18 cellular contexts compared by ENCODE assay signal in the genomic region with DNA sequence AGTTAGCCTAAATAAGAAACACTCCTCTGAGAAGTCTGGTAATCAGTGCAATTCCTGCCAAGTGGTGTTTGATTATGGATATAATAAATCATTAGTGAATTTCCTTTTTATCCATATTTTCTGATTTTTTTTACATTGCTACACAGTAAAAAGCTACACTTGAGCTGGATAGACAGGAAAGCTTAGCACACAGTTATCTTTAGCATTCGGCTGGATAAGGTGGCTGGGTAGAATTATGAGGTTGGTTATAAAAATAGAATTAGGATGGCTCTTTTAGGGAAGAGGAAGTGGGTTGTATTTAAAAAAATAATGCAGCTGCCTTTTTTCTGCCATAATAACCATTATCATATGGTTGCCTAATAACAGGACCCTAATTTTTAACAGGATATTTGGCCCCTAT.
DNase-seq lines count a peak whose midpoint lies in the region; ATAC-seq and TF ChIP-seq lines count a peak whose summit lies in the region.
"Had no signal": no experiment of that assay in that cellular context is flagged by ENCODE, and none has a peak within 500 bp of the region (broad histone marks: within the 10 kb centered on the region; RNA-seq: fewer than 3 reads in every experiment).

No MANE protein-coding gene starts in this region.

- no peaks in the 10 kb centered on the region for H3K9me3 ChIP-seq in heart right ventricle
- no peaks in the 10 kb centered on the region for H3K9me3 ChIP-seq in Karpas-422 (ENCODE audit: low read length)
- H3K9me3 ChIP-seq in GM23248 (ENCODE audit: low read depth), result no peaks in the 10 kb centered on the region
- H3K9me3 ChIP-seq: A549, HAP-1 had no signal

- H3K27ac ChIP-seq in heart right ventricle (peak overlapping the region in 5 of 10 donors; percentile 57 to 80 (median 79)), Karpas-422 (ENCODE audit: low read length) (no peak overlapping the region), GM23248 (no peak overlapping the region)
- H3K27ac ChIP-seq: A549, C4-2B, HL-60 had no signal

- H3F3A ChIP-seq in GM23248 (ENCODE audit: insufficient read depth), result no peaks in the 10 kb centered on the region

- in situ Hi-C loops in GM23248 (cut with MboI), result no loop called here

- intact Hi-C loops in heart right ventricle (cut with DNase I), result no loop called here
- intact Hi-C loops in cardiac septum (cut with DNase I), result no loop called here
- intact Hi-C loops in left ventricle myocardium superior (cut with micrococcal nuclease), result no loop called here

- H3K36me3 ChIP-seq in heart right ventricle (no peaks in the 10 kb centered on the region), Karpas-422 (ENCODE audit: insufficient read depth, low read length) (no peaks in the 10 kb centered on the region), GM23248 (ENCODE audit: low read depth) (no peaks in the 10 kb centered on the region)
- H3K36me3 ChIP-seq: HAP-1 had no signal

- peaks cover 0 to 3% (median 0%) of the 10 kb centered on the region in 9 donors for H3K4me1 ChIP-seq in heart right ventricle
- H3K4me1 ChIP-seq in Karpas-422 (ENCODE audit: low read length), result no peaks in the 10 kb centered on the region
- H3K4me1 ChIP-seq in GM23248 (ENCODE audit: insufficient read depth), result no peaks in the 10 kb centered on the region
- H3K4me1 ChIP-seq: A549 had no signal

- H2AFZ ChIP-seq in Karpas-422 (ENCODE audit: low read length) (no peak overlapping the region), GM23248 (no peak overlapping the region)

- H3K9ac ChIP-seq in Karpas-422 (ENCODE audit: low read length) (no peak overlapping the region), GM23248 (no peak overlapping the region)

- peak in 7 of 8 donors; percentile 62 to 95 (median 90) for ATAC-seq in heart right ventricle
- peak; percentile 94 for ATAC-seq in left ventricle myocardium superior
- ATAC-seq in HG02981 (IDR thresholded peaks at IDR 0.05; ENCODE audit: unreplicated experiment), result no peak
- no peak for ATAC-seq in GM18909 (IDR thresholded peaks at IDR 0.05; ENCODE audit: poor library complexity, unreplicated experiment)
- ATAC-seq: A549 had no signal

- H3K79me2 ChIP-seq in Karpas-422 (ENCODE audit: low read length) (no peaks in the 10 kb centered on the region), GM23248 (ENCODE audit: insufficient read depth) (no peaks in the 10 kb centered on the region)

- WGBS in heart right ventricle, 2 donors, result 5 to 15% methylated on average over 1 of the region's 1 CpG
- WGBS in GM23248 (ENCODE audit: low coverage in 1 of 2, low lambda C conversion rate in 2 of 2, missing lambda C conversion rate in 2 of 2), 2 experiments, result 10 to 16% methylated on average over 1 of the region's 1 CpG

- H3K27me3 ChIP-seq in heart right ventricle, result no peaks in the 10 kb centered on the region
- no peaks in the 10 kb centered on the region for H3K27me3 ChIP-seq in Karpas-422 (ENCODE audit: low read length)
- H3K27me3 ChIP-seq in GM23248 (replicated peaks; ENCODE audit: insufficient read depth), result no peaks in the 10 kb centered on the region

- TF ChIP-seq CTCF in heart right ventricle (IDR thresholded peaks at IDR 0.05), result no peak

- H4K20me1 ChIP-seq in Karpas-422 (ENCODE audit: insufficient read depth, low read depth, low read length) (no peaks in the 10 kb centered on the region), GM23248 (ENCODE audit: insufficient read depth) (no peaks in the 10 kb centered on the region)

- H3K4me2 ChIP-seq in Karpas-422 (ENCODE audit: low read depth, low read length, poor library complexity, severe bottlenecking), result no peak overlapping the region
- H3K4me2 ChIP-seq in GM23248 (ENCODE audit: unreplicated experiment), result no peak overlapping the region
- H3K4me2 ChIP-seq: A549 had no signal

- H3K9me2 ChIP-seq in Karpas-422 (replicated peaks; ENCODE audit: insufficient read depth, low read length), result no peaks in the 10 kb centered on the region
- no peaks in the 10 kb centered on the region for H3K9me2 ChIP-seq in GM23248 (ENCODE audit: insufficient read depth)

- H3K4me3 ChIP-seq in heart right ventricle, result peak overlapping the region in 8 of 10 donors; percentile 3 to 32 (median 15)
- H3K4me3 ChIP-seq in Karpas-422 (ENCODE audit: low read length), result no peak overlapping the region
- no peak overlapping the region for H3K4me3 ChIP-seq in GM23248
- H3K4me3 ChIP-seq: A549, HAP-1 had no signal

- DNase-seq in heart right ventricle, result no peak
- no peak for DNase-seq in cardiac septum (ENCODE audit: low spot score)
- DNase-seq in NOMO-1 treated with dmso at 0.1 percent for 144 hours (lab: John Stamatoyannopoulos, UW; ENCODE audit: unreplicated experiment), result peak; percentile 34
- no peak for DNase-seq in left ventricle myocardium superior
- no peak for DNase-seq in Karpas-422
- DNase-seq in GM23248, result no peak
- DNase-seq: EL, NCI-H1048, NCI-H1436 treated with DMSO at 0.1 percent for 48 hours, NCI-H2029 treated with DMSO at 0.1 percent for 48 hours, NCI-H510A, RPMI8226 had no signal

Comparison
In these comparisons a context has a peak if more than half of its experiments do, and no peak if none do; other contexts are left out.
1. ATAC-seq: peak in heart right ventricle (7 of 8) and left ventricle myocardium superior (single experiment); none in HG02981 (single experiment) and GM18909 (single experiment).
2. H3K4me3 ChIP-seq: peak in heart right ventricle (8 of 10); none in Karpas-422 (single experiment) and GM23248 (single experiment).